Comparison of ENCODE assay signal across 30 cellular contexts in the genomic region with DNA sequence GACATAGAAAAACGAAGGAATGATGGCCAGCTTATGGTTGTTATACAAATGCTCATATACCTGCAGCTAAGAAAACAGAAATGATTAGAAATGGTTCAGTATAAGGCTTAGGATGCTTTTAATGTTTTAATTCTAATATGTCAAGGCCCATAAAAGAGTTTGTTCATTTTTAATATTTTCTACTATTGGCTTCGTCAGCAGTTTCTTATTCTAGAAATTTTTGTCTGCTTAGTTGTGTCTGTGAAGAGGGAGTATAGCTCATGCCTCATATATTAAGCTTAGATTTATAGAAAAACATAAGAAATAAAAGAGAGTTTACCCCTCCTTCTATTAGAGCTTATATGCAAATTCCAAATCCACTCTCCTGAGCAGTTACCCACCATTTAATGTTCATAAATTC.
"Had no signal": no experiment of that assay in that cellular context is flagged by ENCODE, and none has a peak within 500 bp of the region (broad histone marks: within the 10 kb centered on the region; RNA-seq: fewer than 3 reads in every experiment).

No MANE protein-coding gene starts in this region.

- DNase-seq: naive thymus-derived CD8-positive, alpha-beta T cell; nephron progenitor cell; nucleus accumbens; pancreas; retina; spleen; stimulated activated CD4-positive, alpha-beta T cell treated with anti-CD3 and anti-CD28 coated beads, Interleukin-12 subunit alpha, Interleukin-12 subunit beta, amount 100 ng/mL, for 4 hours; stimulated activated CD4-positive, alpha-beta T cell treated with anti-CD3 and anti-CD28 coated beads, Interleukin-1b, Interleukin-23, amount 100 ng/mL, for 48 hours; stimulated activated CD4-positive, alpha-beta T cell treated with anti-CD3 and anti-CD28 coated beads, Interleukin-4, amount 100 ng/mL, for 1 hour; stimulated activated CD4-positive, alpha-beta T cell treated with anti-CD3 and anti-CD28 coated beads, Interleukin-4, amount 100 ng/mL, for 4 hours; stimulated activated CD8-positive, alpha-beta memory T cell treated with anti-CD3 and anti-CD28 coated beads, Interleukin-4, amount 100 ng/mL, for 48 hours; stimulated activated naive CD4-positive, alpha-beta T cell; stimulated activated naive CD8-positive, alpha-beta T cell treated with anti-CD3 and anti-CD28 coated beads, Interleukin-15, amount 100 ng/mL, for 72 hours; stimulated activated naive CD8-positive, alpha-beta T cell treated with anti-CD3 and anti-CD28 coated beads, Interleukin-15, Interleukin-2, amounts not matched to agents 100 U/mL and 50 U/mL, for 24 hours; substantia nigra; thyroid gland; trophoblast cell; upper lobe of left lung had no signal

- H3K4me3 ChIP-seq: pancreas, prostate gland, right atrium auricular region, skin epidermis, smooth muscle cell, spleen, thoracic aorta, thyroid gland, tibial nerve, upper lobe of left lung, vagina had no signal

- H3K9me3 ChIP-seq: neutrophil, pancreas, prostate gland, right atrium auricular region, spleen, thoracic aorta, thyroid gland, tibial nerve, upper lobe of left lung, vagina had no signal

- H3K27ac ChIP-seq: neutrophil, pancreas, prostate gland, right atrium auricular region, skin epidermis, spleen, thoracic aorta, thyroid gland, tibial nerve, upper lobe of left lung, vagina had no signal

- FAIRE-seq: pancreas, urothelium cell line had no signal

- ATAC-seq: naive thymus-derived CD8-positive, alpha-beta T cell; natural killer cell treated with Interleukin-12 subunit alpha and Interleukin-12 subunit beta and Interleukin-15 and Interleukin-18, amount 100 ng/mL, for 72 hours; pancreas; sciatic nerve; stimulated activated memory B cell treated with anti-CD40 and anti-IgM and Interleukin-4, amounts not matched to agents 10 μg/mL and 1 μg/mL and 100 μg/mL, for 72 hours; stimulated activated naive CD8-positive, alpha-beta T cell treated with anti-CD3 and anti-CD28 coated beads, Interleukin-15, amount 100 ng/mL, for 72 hours; stimulated activated naive CD8-positive, alpha-beta T cell treated with anti-CD3 and anti-CD28 coated beads, Interleukin-15, Interleukin-2, amounts not matched to agents 100 U/mL and 50 U/mL, for 24 hours had no signal

- H3K36me3 ChIP-seq: neutrophil, pancreas, prostate gland, thoracic aorta, thyroid gland, tibial nerve, upper lobe of left lung, vagina had no signal

- H3K4me2 ChIP-seq: smooth muscle cell had no signal

- H3K4me1 ChIP-seq: pancreas, prostate gland, spleen, thyroid gland, vagina had no signal

- H3K27me3 ChIP-seq: neutrophil, pancreas, right atrium auricular region, spleen, thyroid gland, tibial nerve, upper lobe of left lung, vagina had no signal
